Comparison of ENCODE assay signal across 1 cellular context in genomic region chr14:63413009-63413408, GRCh38.
TF ChIP-seq lines count a peak whose summit lies in the region.

No MANE protein-coding gene starts in this region.

TF ChIP-seq in GM23338, 12 proteins besides CTCF, POLR2A, EP300 and RAD21 (continued from another document):
- TF ChIP-seq ZNF462 (CRISPR knock-in tag; IDR thresholded peaks at IDR 0.05): no peak
- no peak for TF ChIP-seq ZNF331 (CRISPR knock-in tag; IDR thresholded peaks at IDR 0.05; ENCODE audit: low read depth)
